2 cellular contexts compared by ENCODE assay signal in the genomic region with DNA sequence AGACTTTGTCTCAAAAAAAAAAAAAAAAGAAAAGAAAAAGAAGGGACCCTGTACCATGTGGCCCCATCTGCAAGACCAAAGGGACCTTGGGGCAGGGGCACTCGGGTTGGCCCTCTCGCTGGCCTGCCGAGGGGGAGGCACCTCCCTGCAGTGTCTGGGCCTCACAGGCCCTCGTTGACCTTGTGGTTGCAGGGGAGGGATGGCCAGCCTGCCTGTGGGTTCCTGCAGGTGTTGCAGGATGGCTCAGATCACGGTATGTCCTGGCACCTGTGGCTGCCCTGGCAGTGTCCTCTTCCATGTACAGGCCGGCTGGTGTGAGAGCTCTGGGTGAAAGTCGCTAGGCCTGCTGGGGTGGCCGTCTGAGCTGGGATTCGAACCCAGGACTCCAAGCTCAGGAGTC.
TF ChIP-seq lines count a peak whose summit lies in the region.

No MANE protein-coding gene starts in this region.

TF ChIP-seq in HEK293, 187 proteins besides CTCF, POLR2A, EP300 and RAD21:
- TF ChIP-seq ZNF391 (tag by site-specific recombination; IDR thresholded peaks at IDR 0.05; ENCODE audit: borderline replicate concordance, low read depth) = no peak
- no peak for TF ChIP-seq ZNF114 (tag by site-specific recombination; IDR thresholded peaks at IDR 0.05)
- TF ChIP-seq SCRT2 (tag by site-specific recombination; IDR thresholded peaks at IDR 0.05) = peak; percentile 31; the same call in 1 of the 2 replicates
- TF ChIP-seq SP7 (tag by site-specific recombination; IDR thresholded peaks at IDR 0.05) = no peak

TF ChIP-seq in GM12878, 131 proteins besides CTCF, POLR2A, EP300 and RAD21:
- TF ChIP-seq MEF2B (IDR thresholded peaks at IDR 0.05; ENCODE audit: partially characterized antibody, poor library complexity, severe bottlenecking) (no peak), ZNF207 (IDR thresholded peaks at IDR 0.05; ENCODE audit: borderline replicate concordance) (no peak), YY1 (IDR thresholded peaks at IDR 0.05; ENCODE audit: low read depth, low read length) (no peak), BACH1 (IDR thresholded peaks at IDR 0.05; ENCODE audit: borderline replicate concordance) (no peak), PAX5 (IDR thresholded peaks at IDR 0.05; ENCODE audit: borderline replicate concordance, low read depth, low read length) (no peak), SP1 (IDR thresholded peaks at IDR 0.05; ENCODE audit: low read depth, low read length) (no peak), RB1 (IDR thresholded peaks at IDR 0.05; ENCODE audit: borderline replicate concordance) (no peak), BHLHE40 (IDR thresholded peaks at IDR 0.05; ENCODE audit: borderline replicate concordance in 1 of 2, low read depth in 2 of 2, low read length in 1 of 2) (no peak), JUNB (IDR thresholded peaks at IDR 0.05) (no peak), MTA3 (IDR thresholded peaks at IDR 0.05; ENCODE audit: borderline replicate concordance, low read length) (no peak), RBBP5 (conservative IDR thresholded peaks at IDR 0.05) (no peak)
- TF ChIP-seq, protein P1, sequence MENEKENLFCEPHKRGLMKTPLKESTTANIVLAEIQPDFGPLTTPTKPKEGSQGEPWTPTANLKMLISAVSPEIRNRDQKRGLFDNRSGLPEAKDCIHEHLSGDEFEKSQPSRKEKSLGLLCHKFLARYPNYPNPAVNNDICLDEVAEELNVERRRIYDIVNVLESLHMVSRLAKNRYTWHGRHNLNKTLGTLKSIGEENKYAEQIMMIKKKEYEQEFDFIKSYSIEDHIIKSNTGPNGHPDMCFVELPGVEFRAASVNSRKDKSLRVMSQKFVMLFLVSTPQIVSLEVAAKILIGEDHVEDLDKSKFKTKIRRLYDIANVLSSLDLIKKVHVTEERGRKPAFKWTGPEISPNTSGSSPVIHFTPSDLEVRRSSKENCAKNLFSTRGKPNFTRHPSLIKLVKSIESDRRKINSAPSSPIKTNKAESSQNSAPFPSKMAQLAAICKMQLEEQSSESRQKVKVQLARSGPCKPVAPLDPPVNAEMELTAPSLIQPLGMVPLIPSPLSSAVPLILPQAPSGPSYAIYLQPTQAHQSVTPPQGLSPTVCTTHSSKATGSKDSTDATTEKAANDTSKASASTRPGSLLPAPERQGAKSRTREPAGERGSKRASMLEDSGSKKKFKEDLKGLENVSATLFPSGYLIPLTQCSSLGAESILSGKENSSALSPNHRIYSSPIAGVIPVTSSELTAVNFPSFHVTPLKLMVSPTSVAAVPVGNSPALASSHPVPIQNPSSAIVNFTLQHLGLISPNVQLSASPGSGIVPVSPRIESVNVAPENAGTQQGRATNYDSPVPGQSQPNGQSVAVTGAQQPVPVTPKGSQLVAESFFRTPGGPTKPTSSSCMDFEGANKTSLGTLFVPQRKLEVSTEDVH (IDR thresholded peaks at IDR 0.05; ENCODE audit: low read depth, partially characterized antibody) = no peak
- TF ChIP-seq, protein P2, sequence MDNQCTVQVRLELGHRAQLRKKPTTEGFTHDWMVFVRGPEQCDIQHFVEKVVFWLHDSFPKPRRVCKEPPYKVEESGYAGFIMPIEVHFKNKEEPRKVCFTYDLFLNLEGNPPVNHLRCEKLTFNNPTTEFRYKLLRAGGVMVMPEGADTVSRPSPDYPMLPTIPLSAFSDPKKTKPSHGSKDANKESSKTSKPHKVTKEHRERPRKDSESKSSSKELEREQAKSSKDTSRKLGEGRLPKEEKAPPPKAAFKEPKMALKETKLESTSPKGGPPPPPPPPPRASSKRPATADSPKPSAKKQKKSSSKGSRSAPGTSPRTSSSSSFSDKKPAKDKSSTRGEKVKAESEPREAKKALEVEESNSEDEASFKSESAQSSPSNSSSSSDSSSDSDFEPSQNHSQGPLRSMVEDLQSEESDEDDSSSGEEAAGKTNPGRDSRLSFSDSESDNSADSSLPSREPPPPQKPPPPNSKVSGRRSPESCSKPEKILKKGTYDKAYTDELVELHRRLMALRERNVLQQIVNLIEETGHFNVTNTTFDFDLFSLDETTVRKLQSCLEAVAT (IDR thresholded peaks at IDR 0.05) = no peak
- TF ChIP-seq, protein P3, sequence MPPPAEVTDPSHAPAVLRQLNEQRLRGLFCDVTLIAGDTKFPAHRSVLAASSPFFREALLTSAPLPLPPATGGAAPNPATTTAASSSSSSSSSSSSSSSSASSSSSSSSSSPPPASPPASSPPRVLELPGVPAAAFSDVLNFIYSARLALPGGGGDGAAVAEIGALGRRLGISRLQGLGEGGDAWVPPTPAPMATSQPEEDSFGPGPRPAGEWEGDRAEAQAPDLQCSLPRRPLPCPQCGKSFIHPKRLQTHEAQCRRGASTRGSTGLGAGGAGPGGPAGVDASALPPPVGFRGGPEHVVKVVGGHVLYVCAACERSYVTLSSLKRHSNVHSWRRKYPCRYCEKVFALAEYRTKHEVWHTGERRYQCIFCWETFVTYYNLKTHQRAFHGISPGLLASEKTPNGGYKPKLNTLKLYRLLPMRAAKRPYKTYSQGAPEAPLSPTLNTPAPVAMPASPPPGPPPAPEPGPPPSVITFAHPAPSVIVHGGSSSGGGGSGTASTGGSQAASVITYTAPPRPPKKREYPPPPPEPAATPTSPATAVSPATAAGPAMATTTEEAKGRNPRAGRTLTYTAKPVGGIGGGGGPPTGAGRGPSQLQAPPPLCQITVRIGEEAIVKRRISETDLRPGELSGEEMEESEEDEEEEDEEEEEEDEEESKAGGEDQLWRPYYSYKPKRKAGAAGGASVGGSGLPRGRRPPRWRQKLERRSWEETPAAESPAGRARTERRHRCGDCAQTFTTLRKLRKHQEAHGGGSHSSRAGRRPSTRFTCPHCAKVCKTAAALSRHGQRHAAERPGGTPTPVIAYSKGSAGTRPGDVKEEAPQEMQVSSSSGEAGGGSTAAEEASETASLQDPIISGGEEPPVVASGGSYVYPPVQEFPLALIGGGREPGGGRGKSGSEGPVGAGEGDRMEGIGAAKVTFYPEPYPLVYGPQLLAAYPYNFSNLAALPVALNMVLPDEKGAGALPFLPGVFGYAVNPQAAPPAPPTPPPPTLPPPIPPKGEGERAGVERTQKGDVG (CRISPR knock-in tag; IDR thresholded peaks at IDR 0.05) = no peak
- TF ChIP-seq, protein P4, sequence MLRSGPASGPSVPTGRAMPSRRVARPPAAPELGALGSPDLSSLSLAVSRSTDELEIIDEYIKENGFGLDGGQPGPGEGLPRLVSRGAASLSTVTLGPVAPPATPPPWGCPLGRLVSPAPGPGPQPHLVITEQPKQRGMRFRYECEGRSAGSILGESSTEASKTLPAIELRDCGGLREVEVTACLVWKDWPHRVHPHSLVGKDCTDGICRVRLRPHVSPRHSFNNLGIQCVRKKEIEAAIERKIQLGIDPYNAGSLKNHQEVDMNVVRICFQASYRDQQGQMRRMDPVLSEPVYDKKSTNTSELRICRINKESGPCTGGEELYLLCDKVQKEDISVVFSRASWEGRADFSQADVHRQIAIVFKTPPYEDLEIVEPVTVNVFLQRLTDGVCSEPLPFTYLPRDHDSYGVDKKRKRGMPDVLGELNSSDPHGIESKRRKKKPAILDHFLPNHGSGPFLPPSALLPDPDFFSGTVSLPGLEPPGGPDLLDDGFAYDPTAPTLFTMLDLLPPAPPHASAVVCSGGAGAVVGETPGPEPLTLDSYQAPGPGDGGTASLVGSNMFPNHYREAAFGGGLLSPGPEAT (IDR thresholded peaks at IDR 0.05; ENCODE audit: low read depth) = no peak
- TF ChIP-seq, protein P5, sequence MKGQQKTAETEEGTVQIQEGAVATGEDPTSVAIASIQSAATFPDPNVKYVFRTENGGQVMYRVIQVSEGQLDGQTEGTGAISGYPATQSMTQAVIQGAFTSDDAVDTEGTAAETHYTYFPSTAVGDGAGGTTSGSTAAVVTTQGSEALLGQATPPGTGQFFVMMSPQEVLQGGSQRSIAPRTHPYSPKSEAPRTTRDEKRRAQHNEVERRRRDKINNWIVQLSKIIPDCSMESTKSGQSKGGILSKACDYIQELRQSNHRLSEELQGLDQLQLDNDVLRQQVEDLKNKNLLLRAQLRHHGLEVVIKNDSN (IDR thresholded peaks at IDR 0.05; ENCODE audit: borderline replicate concordance, extremely low read length, insufficient read depth, low read depth, low read length) = no peak
